Comparison of ENCODE assay signal across 34 cellular contexts in genomic region chr3:175337631-175338030, GRCh38.
"Had no signal": no experiment of that assay in that cellular context is flagged by ENCODE, and none has a peak within 500 bp of the region (broad histone marks: within the 10 kb centered on the region; RNA-seq: fewer than 3 reads in every experiment).

No MANE protein-coding gene starts in this region.

- H3K4me1 Mint-ChIP-seq: activated CD4-positive, alpha-beta memory T cell treated with anti-CD3 and anti-CD28 coated beads, Interleukin-2, amount 10 ng/mL, durations not matched to agents 7 days and 5 days; activated CD8-positive, alpha-beta memory T cell treated with anti-CD3 and anti-CD28 coated beads, Interleukin-2, amount 10 ng/mL, durations not matched to agents 7 days and 5 days; activated naive CD8-positive, alpha-beta T cell treated with anti-CD3 and anti-CD28 coated beads for 36 hours; central memory CD8-positive, alpha-beta T cell had no signal

- H3K27ac ChIP-seq: brain microvascular endothelial cell, cardiac muscle cell, PC-9, WERI-Rb-1 had no signal

- H3K27me3 ChIP-seq: brain microvascular endothelial cell, cardiac muscle cell had no signal

- H3K4me3 Mint-ChIP-seq: activated CD4-positive, alpha-beta memory T cell treated with anti-CD3 and anti-CD28 coated beads, Interleukin-2, amount 10 ng/mL, durations not matched to agents 7 days and 5 days; activated CD8-positive, alpha-beta memory T cell treated with anti-CD3 and anti-CD28 coated beads, Interleukin-2, amount 10 ng/mL, durations not matched to agents 7 days and 5 days; activated naive CD8-positive, alpha-beta T cell treated with anti-CD3 and anti-CD28 coated beads for 36 hours; central memory CD8-positive, alpha-beta T cell had no signal

- DNase-seq: activated CD4-positive, alpha-beta memory T cell treated with anti-CD3 and anti-CD28 coated beads, Interleukin-2, amount 10 ng/mL, durations not matched to agents 7 days and 5 days; activated CD4-positive, alpha-beta T cell treated with anti-CD3 and anti-CD28 coated beads for 1 hour; activated CD4-positive, alpha-beta T cell treated with anti-CD3 and anti-CD28 coated beads for 48 hours; activated CD4-positive, CD25-positive, alpha-beta regulatory T cell; activated CD8-positive, alpha-beta memory T cell treated with anti-CD3 and anti-CD28 coated beads for 24 hours; activated CD8-positive, alpha-beta memory T cell treated with anti-CD3 and anti-CD28 coated beads, Interleukin-2, amount 10 ng/mL, durations not matched to agents 7 days and 5 days; activated CD8-positive, alpha-beta memory T cell treated with anti-CD3 and anti-CD28 coated beads, Interleukin-2, amount 50 U/mL, for 48 hours; activated effector memory CD4-positive, alpha-beta T cell treated with anti-CD3 and anti-CD28 coated beads, Interleukin-2, amount 50 U/mL, for 16 hours; activated naive CD4-positive, alpha-beta T cell; activated naive CD4-positive, alpha-beta T cell treated with anti-CD3 and anti-CD28 coated beads, Interleukin-2, amount 50 U/mL, for 16 hours; activated naive CD8-positive, alpha-beta T cell treated with anti-CD3 and anti-CD28 coated beads for 36 hours; activated T-cell treated with anti-CD3 and anti-CD28 coated beads, Interleukin-2, amount 50 U/mL, for 48 hours; amniotic stem cell; aorta; brain microvascular endothelial cell; Karpas-422; NCI-H1048; NCI-H1105 treated with DMSO at 0.1 percent for 48 hours; NCI-H1694; NCI-H1930; NCI-H226; NCI-H446 treated with DMSO at 0.1 percent for 48 hours; NCI-H524; NCI-H69; NK-92 treated with Interleukin-12 subunit alpha and Interleukin-12 subunit beta, amount 100 ng/mL, for 24 hours; PC-9; Right ventricle myocardium superior; SW 1271; T-helper 1 cell; T-helper 2 cell; T-helper 9 cell; WERI-Rb-1 had no signal

- ATAC-seq: activated CD8-positive, alpha-beta memory T cell treated with anti-CD3 and anti-CD28 coated beads, Interleukin-2, amount 10 ng/mL, durations not matched to agents 7 days and 5 days had no signal

- H3K4me3 ChIP-seq: cardiac muscle cell, PC-9 had no signal

- H3K36me3 Mint-ChIP-seq: activated CD8-positive, alpha-beta memory T cell treated with anti-CD3 and anti-CD28 coated beads, Interleukin-2, amount 10 ng/mL, durations not matched to agents 7 days and 5 days; activated naive CD8-positive, alpha-beta T cell treated with anti-CD3 and anti-CD28 coated beads for 36 hours had no signal

- H3K27ac Mint-ChIP-seq: activated CD4-positive, alpha-beta memory T cell treated with anti-CD3 and anti-CD28 coated beads, Interleukin-2, amount 10 ng/mL, durations not matched to agents 7 days and 5 days; activated CD8-positive, alpha-beta memory T cell treated with anti-CD3 and anti-CD28 coated beads, Interleukin-2, amount 10 ng/mL, durations not matched to agents 7 days and 5 days; activated naive CD8-positive, alpha-beta T cell treated with anti-CD3 and anti-CD28 coated beads for 36 hours had no signal

- H3K4me2 ChIP-seq: PC-9 had no signal

- H3K36me3 ChIP-seq: brain microvascular endothelial cell, cardiac muscle cell, WERI-Rb-1 had no signal

- H3K9me3 Mint-ChIP-seq: activated CD4-positive, alpha-beta memory T cell treated with anti-CD3 and anti-CD28 coated beads, Interleukin-2, amount 10 ng/mL, durations not matched to agents 7 days and 5 days had no signal

- H2AFZ ChIP-seq: PC-9 had no signal

- H3K27me3 Mint-ChIP-seq: activated CD4-positive, alpha-beta memory T cell treated with anti-CD3 and anti-CD28 coated beads, Interleukin-2, amount 10 ng/mL, durations not matched to agents 7 days and 5 days; activated CD8-positive, alpha-beta memory T cell treated with anti-CD3 and anti-CD28 coated beads, Interleukin-2, amount 10 ng/mL, durations not matched to agents 7 days and 5 days; activated naive CD8-positive, alpha-beta T cell treated with anti-CD3 and anti-CD28 coated beads for 36 hours; central memory CD8-positive, alpha-beta T cell had no signal
